Comparison of ENCODE assay signal across 9 cellular contexts in the genomic region with DNA sequence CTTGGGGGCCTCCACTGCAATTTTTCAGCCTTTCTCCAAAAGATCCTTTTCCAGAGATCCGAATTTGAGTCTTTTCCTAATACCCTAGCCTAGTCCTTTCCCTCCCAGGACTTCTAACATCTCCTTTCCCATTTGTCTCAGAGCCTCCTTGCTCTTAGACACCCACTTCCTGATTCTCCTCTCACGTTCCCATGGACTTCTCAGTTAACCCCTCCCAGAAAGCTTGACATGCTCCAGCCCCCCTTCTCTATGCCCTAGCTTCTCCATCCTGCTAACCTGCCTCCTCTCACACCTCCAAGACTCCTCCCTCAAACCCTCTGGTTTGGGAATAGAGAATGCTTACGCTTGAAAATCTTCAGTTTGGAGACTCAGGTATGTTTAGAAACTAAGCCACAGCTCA. TPM values are rescaled to one million over a fixed set of nuclear protein-coding genes. Genes with fewer than 3 reads are reported as not detected.
DNase-seq lines count a peak whose midpoint lies in the region; ATAC-seq, FAIRE-seq and TF ChIP-seq lines count a peak whose summit lies in the region.
"Had no signal": no experiment of that assay in that cellular context is flagged by ENCODE, and none has a peak within 500 bp of the region (broad histone marks: within the 10 kb centered on the region; RNA-seq: fewer than 3 reads in every experiment).

No MANE protein-coding gene starts in this region.

- intact Hi-C loops in PC-3 (cut with micrococcal nuclease) (loop anchor here (10.0 kb wide), 1 partner anchor 459 kb away; a partner anchor contains a TSS), endothelial cell of umbilical vein (cut with micrococcal nuclease) (no loop called here), ovary (cut with DNase I) (loop anchor here in 3 of 4 donors (5.0 to 10.0 kb wide), 3 partner anchors 189 to 449 kb away; no protein-coding TSS in a partner anchor), left colon (cut with DNase I, micrococcal nuclease) (no loop called here)

- H2AFZ ChIP-seq in DND-41 (ENCODE audit: low read depth, low read length) (no peak overlapping the region), PC-3 (ENCODE audit: low read length) (no peak overlapping the region), endothelial cell of umbilical vein (ENCODE audit: low read depth, low read length) (no peak overlapping the region)

- peak overlapping the region; percentile 49 for H3K27ac ChIP-seq in DND-41 (ENCODE audit: low read length)
- H3K27ac ChIP-seq in PC-3 (ENCODE audit: low read length), result no peak overlapping the region
- H3K27ac ChIP-seq in endothelial cell of umbilical vein (ENCODE audit: insufficient read depth, low read depth, low read length), result no peak overlapping the region
- no peak overlapping the region for H3K27ac ChIP-seq in ovary

- H3K4me3 ChIP-seq in DND-41 (ENCODE audit: low read depth in 1 of 2, low read length in 2 of 2), result peak overlapping the region in 1 of 2 experiments; percentile 29; a peak in 2 of 4 replicates
- peak overlapping the region; percentile 85 for H3K4me3 ChIP-seq in PC-3 (ENCODE audit: low read length)
- H3K4me3 ChIP-seq in endothelial cell of umbilical vein (replicated peaks in 1 of 3; ENCODE audit: insufficient read depth in 1 of 3, low read depth in 1 of 3, low read length in 3 of 3), result no peak overlapping the region
- H3K4me3 ChIP-seq in ovary, result peak overlapping the region; percentile 7
- H3K4me3 ChIP-seq: MG63 had no signal

- H3K9ac ChIP-seq in DND-41 (ENCODE audit: low read depth, low read length), result peak overlapping the region; percentile 93
- H3K9ac ChIP-seq in PC-3 (ENCODE audit: low read length), result peak overlapping the region; percentile 2; the same call in 1 of the 2 replicates
- no peak overlapping the region for H3K9ac ChIP-seq in endothelial cell of umbilical vein (replicated peaks; ENCODE audit: extremely low read depth, insufficient read depth, low read length)

- dilution Hi-C loops in endothelial cell of umbilical vein (cut with MboI; ENCODE audit: extremely low pct_ligation_motif_present, low sequenced_read_pairs), result no loop called here

- TF ChIP-seq CTCF in DND-41 (IDR thresholded peaks at IDR 0.05; ENCODE audit: borderline replicate concordance, extremely low read depth, low read length, poor library complexity, severe bottlenecking) (no peak), PC-3 (conservative IDR thresholded peaks at IDR 0.05; ENCODE audit: low read depth, low read length) (no peak), endothelial cell of umbilical vein (IDR thresholded peaks at IDR 0.05; ENCODE audit: extremely low read depth in 1 of 2, insufficient read depth in 1 of 2, low read depth in 1 of 2, low read length in 2 of 2) (no peak), ovary (IDR thresholded peaks at IDR 0.05) (no peak)

- 66 to 69% (median 66%) methylated on average over 3 of the region's 3 CpGs for WGBS in ovary, 3 donors

- TF ChIP-seq EP300 in ovary (IDR thresholded peaks at IDR 0.05), result no peak

- POLR2A ChIA-PET in PC-3 (lab: Charles Lee; ENCODE audit: unreplicated experiment) (no interaction called here), endothelial cell of umbilical vein (lab: Charles Lee) (no interaction called here)

- no peaks in the 10 kb centered on the region for H3K9me3 ChIP-seq in DND-41 (ENCODE audit: insufficient read depth, low read length, severe bottlenecking)
- H3K9me3 ChIP-seq in PC-3 (ENCODE audit: low read length), result no peaks in the 10 kb centered on the region
- H3K9me3 ChIP-seq in endothelial cell of umbilical vein (replicated peaks; ENCODE audit: control insufficient read depth, insufficient read depth, low read length), result no peaks in the 10 kb centered on the region
- H3K9me3 ChIP-seq in ovary, result no peaks in the 10 kb centered on the region
- H3K9me3 ChIP-seq: MG63 had no signal

- peaks cover 41% of the 10 kb centered on the region for H4K20me1 ChIP-seq in DND-41 (ENCODE audit: insufficient read depth, low read length)
- H4K20me1 ChIP-seq in PC-3 (ENCODE audit: low read length), result peaks cover 25% of the 10 kb centered on the region; the same call in 1 of the 2 replicates
- H4K20me1 ChIP-seq in endothelial cell of umbilical vein (replicated peaks; ENCODE audit: control insufficient read depth, extremely low read depth, insufficient read depth, low read length), result no peaks in the 10 kb centered on the region

- H3K79me2 ChIP-seq in DND-41 (ENCODE audit: insufficient read depth, low read length), result peaks cover 76% of the 10 kb centered on the region
- peaks cover 77% of the 10 kb centered on the region for H3K79me2 ChIP-seq in PC-3 (ENCODE audit: low read length)
- H3K79me2 ChIP-seq in endothelial cell of umbilical vein (ENCODE audit: control insufficient read depth, insufficient read depth, low read length), result peaks cover 67% of the 10 kb centered on the region

- H3K27me3 ChIP-seq in DND-41 (ENCODE audit: insufficient read depth, low read length, poor library complexity), result no peaks in the 10 kb centered on the region
- H3K27me3 ChIP-seq in PC-3 (ENCODE audit: low read length), result no peaks in the 10 kb centered on the region
- H3K27me3 ChIP-seq in endothelial cell of umbilical vein (ENCODE audit: control insufficient read depth in 2 of 2, insufficient read depth in 2 of 2, low read length in 2 of 2), result no peaks in the 10 kb centered on the region
- H3K27me3 ChIP-seq in ovary, result no peaks in the 10 kb centered on the region
- H3K27me3 ChIP-seq: MG63 had no signal

- no peak for FAIRE-seq in endothelial cell of umbilical vein (lab: Jason Lieb, UNC)

- peak overlapping the region; percentile 83 for H3K4me2 ChIP-seq in DND-41 (ENCODE audit: insufficient read depth, low read length)
- H3K4me2 ChIP-seq in PC-3 (ENCODE audit: low read length), result peak overlapping the region; percentile 99
- H3K4me2 ChIP-seq in endothelial cell of umbilical vein (ENCODE audit: insufficient read depth, low read length), result peak overlapping the region; percentile 8

- CTCF ChIA-PET in PC-3 (lab: Charles Lee), result interaction anchor here (0.5 kb wide), 1 partner anchor 51 kb away, joined by 3 read pairs; a partner anchor contains a TSS
- CTCF ChIA-PET in endothelial cell of umbilical vein (lab: Charles Lee), result no interaction called here

- H3K4me1 ChIP-seq in DND-41 (ENCODE audit: insufficient read depth, low read length) (peaks cover 55% of the 10 kb centered on the region), PC-3 (ENCODE audit: insufficient read depth, low read length) (peaks cover 51% of the 10 kb centered on the region), endothelial cell of umbilical vein (ENCODE audit: control insufficient read depth, extremely low read depth, insufficient read depth, low read length) (peaks cover 37% of the 10 kb centered on the region), ovary (ENCODE audit: insufficient read depth) (peaks cover 3% of the 10 kb centered on the region)

- peaks cover 55% of the 10 kb centered on the region for H3K36me3 ChIP-seq in DND-41 (ENCODE audit: insufficient read depth, low read length)
- H3K36me3 ChIP-seq in PC-3 (ENCODE audit: low read depth, low read length), result peaks cover 26% of the 10 kb centered on the region
- H3K36me3 ChIP-seq in endothelial cell of umbilical vein (ENCODE audit: control insufficient read depth in 2 of 2, extremely low read depth in 1 of 2, insufficient read depth in 2 of 2, low read length in 2 of 2), result peaks cover 12 to 24% of the 10 kb centered on the region in 2 experiments
- H3K36me3 ChIP-seq in ovary, result no peaks in the 10 kb centered on the region

- BruUV-seq in PC-3 (replicated peaks; lab: Mats Ljungman, UMichigan) (no TSS peak), endothelial cell of umbilical vein (replicated peaks; lab: Mats Ljungman, UMichigan) (no TSS peak)

- peaks cover 4% of the 10 kb centered on the region for H3F3A ChIP-seq in PC-3 (ENCODE audit: low read length, unreplicated experiment)

- no peak for ATAC-seq in DND-41 (ENCODE audit: insufficient read depth, low read depth)
- no peak for ATAC-seq in PC-3
- ATAC-seq in HG02759 (IDR thresholded peaks at IDR 0.05; ENCODE audit: unreplicated experiment), result no peak
- ATAC-seq in left colon, result no peak

- no peaks in the 10 kb centered on the region for H3K9me1 ChIP-seq in endothelial cell of umbilical vein (replicated peaks; ENCODE audit: control insufficient read depth, extremely low read depth, insufficient read depth, low read length)

- TF ChIP-seq POLR2A in endothelial cell of umbilical vein (IDR thresholded peaks at IDR 0.05; ENCODE audit: low read depth, low read length) (no peak), ovary (IDR thresholded peaks at IDR 0.05) (no peak)

- no peaks in the 10 kb centered on the region for H3K9me2 ChIP-seq in PC-3 (replicated peaks; ENCODE audit: low read length)

- no peak for DNase-seq in DND-41
- DNase-seq in PC-3, result no peak
- no peak for DNase-seq in endothelial cell of umbilical vein (ENCODE audit: low read depth, low spot score)
- DNase-seq in ovary, result no peak
- no peak for DNase-seq in SIG-M5 treated with dmso at 0.1 percent for 504 hours (lab: John Stamatoyannopoulos, UW; ENCODE audit: unreplicated experiment)
- no peak for DNase-seq in left colon
- DNase-seq: MG63, SHP77 treated with DMSO at 0.1 percent for 48 hours had no signal

RNA-seq across cellular contexts. Expression of a gene that starts 2.5 kb away (rescaled TPM):
- total RNA-seq in PC-3 (2014; rRNA removed) (282 and 299 TPM in 2 replicates), endothelial cell of umbilical vein (236 and 237 TPM in 2 replicates), ovary (100 to 1,000 TPM in 6 of 7 donors, 10 to 100 TPM in 1; 91.8 to 196 (median 177) TPM), left colon (100 to 1,000 TPM; 217 to 220 TPM)
- polyA plus RNA-seq in endothelial cell of umbilical vein (297 and 332 TPM in 2 replicates), ovary (100 to 1,000 TPM in 1 of 2 donors, 10 to 100 TPM in 1; 90.0 to 129 TPM)
- 210 and 248 TPM in 2 replicates for polyA plus RNA-seq in endothelial cell of umbilical vein (2011; cell fraction: cytosol; rRNA removed)
- polyA plus RNA-seq in endothelial cell of umbilical vein (2011; cell fraction: nucleus; rRNA removed), result 286 and 313 TPM in 2 replicates
- 238 and 242 TPM in 2 replicates for polyA plus RNA-seq in endothelial cell of umbilical vein (2012)
- 304 and 332 TPM in 2 replicates for polyA minus RNA-seq in endothelial cell of umbilical vein
- 209 TPM for polyA minus RNA-seq in endothelial cell of umbilical vein (2011; cell fraction: cytosol; rRNA and poly(A)+ RNA removed)
- polyA minus RNA-seq in endothelial cell of umbilical vein (2011; cell fraction: nucleus; rRNA and poly(A)+ RNA removed), result 90.1 and 104 TPM in 2 replicates

RNA-seq across cellular contexts. Expression of a gene that starts 22.4 kb away (rescaled TPM):
- total RNA-seq in PC-3 (2014; rRNA removed), result 155 and 208 TPM in 2 replicates
- 99.2 and 99.9 TPM in 2 replicates for total RNA-seq in endothelial cell of umbilical vein
- polyA plus RNA-seq in endothelial cell of umbilical vein, result 149 and 182 TPM in 2 replicates
- 128 and 143 TPM in 2 replicates for polyA plus RNA-seq in endothelial cell of umbilical vein (2011; cell fraction: cytosol; rRNA removed)
- polyA plus RNA-seq in endothelial cell of umbilical vein (2011; cell fraction: nucleus; rRNA removed), result 239 and 246 TPM in 2 replicates
- 91.7 and 92.9 TPM in 2 replicates for polyA plus RNA-seq in endothelial cell of umbilical vein (2012)
- 130 and 154 TPM in 2 replicates for polyA minus RNA-seq in endothelial cell of umbilical vein
- polyA minus RNA-seq in endothelial cell of umbilical vein (2011; cell fraction: cytosol; rRNA and poly(A)+ RNA removed), result 229 TPM
- 47.6 and 54.2 TPM in 2 replicates for polyA minus RNA-seq in endothelial cell of umbilical vein (2011; cell fraction: nucleus; rRNA and poly(A)+ RNA removed)
- 10 to 100 TPM; 40.9 to 99.0 (median 72.1) TPM for total RNA-seq in ovary
- 10 to 100 TPM; 41.2 to 46.0 TPM for polyA plus RNA-seq in ovary
- total RNA-seq in left colon, result 100 to 1,000 TPM in 1 of 2 donors, 10 to 100 TPM in 1; 97.5 to 133 TPM

RNA-seq across cellular contexts. Expression of a gene that starts 36.7 kb away (rescaled TPM):
- 31.3 and 37.3 TPM in 2 replicates for total RNA-seq in PC-3 (2014; rRNA removed)
- 34.7 and 36.4 TPM in 2 replicates for total RNA-seq in endothelial cell of umbilical vein
- polyA plus RNA-seq in endothelial cell of umbilical vein, result 20.7 and 24.0 TPM in 2 replicates
- 13.9 and 15.0 TPM in 2 replicates for polyA plus RNA-seq in endothelial cell of umbilical vein (2011; cell fraction: cytosol; rRNA removed)
- 75.1 and 84.3 TPM in 2 replicates for polyA plus RNA-seq in endothelial cell of umbilical vein (2011; cell fraction: nucleus; rRNA removed)
- polyA plus RNA-seq in endothelial cell of umbilical vein (2012), result 36.6 and 41.4 TPM in 2 replicates
- 55.1 and 65.1 TPM in 2 replicates for polyA minus RNA-seq in endothelial cell of umbilical vein
- 58.6 TPM for polyA minus RNA-seq in endothelial cell of umbilical vein (2011; cell fraction: cytosol; rRNA and poly(A)+ RNA removed)
- 34.4 and 43.3 TPM in 2 replicates for polyA minus RNA-seq in endothelial cell of umbilical vein (2011; cell fraction: nucleus; rRNA and poly(A)+ RNA removed)
- total RNA-seq in ovary, result 100 to 1,000 TPM in 5 of 7 donors, 10 to 100 TPM in 2; 55.6 to 166 (median 135) TPM
- polyA plus RNA-seq in ovary, result 10 to 100 TPM; 65.6 to 87.8 TPM
- total RNA-seq in left colon, result 10 to 100 TPM; 18.3 to 22.5 TPM

RNA-seq across cellular contexts. Expression of a gene that starts 51.1 kb away (rescaled TPM):
- total RNA-seq in PC-3 (2014; rRNA removed) (71.5 and 87.0 TPM in 2 replicates), endothelial cell of umbilical vein (49.6 and 51.5 TPM in 2 replicates), ovary (10 to 100 TPM; 28.6 to 53.0 (median 36.7) TPM), left colon (10 to 100 TPM; 30.6 to 35.7 TPM)
- polyA plus RNA-seq in endothelial cell of umbilical vein (37.3 and 38.2 TPM in 2 replicates), ovary (10 to 100 TPM; 12.0 to 39.5 TPM)
- 34.6 and 38.1 TPM in 2 replicates for polyA plus RNA-seq in endothelial cell of umbilical vein (2011; cell fraction: cytosol; rRNA removed)
- 57.3 and 60.5 TPM in 2 replicates for polyA plus RNA-seq in endothelial cell of umbilical vein (2011; cell fraction: nucleus; rRNA removed)
- 29.9 and 31.9 TPM in 2 replicates for polyA plus RNA-seq in endothelial cell of umbilical vein (2012)
- 27.3 and 34.4 TPM in 2 replicates for polyA minus RNA-seq in endothelial cell of umbilical vein
- polyA minus RNA-seq in endothelial cell of umbilical vein (2011; cell fraction: cytosol; rRNA and poly(A)+ RNA removed), result 43.2 TPM
- polyA minus RNA-seq in endothelial cell of umbilical vein (2011; cell fraction: nucleus; rRNA and poly(A)+ RNA removed), result 13.8 and 19.1 TPM in 2 replicates

RNA-seq across cellular contexts. Expression of a gene that starts 51.6 kb away (rescaled TPM):
- total RNA-seq in PC-3 (2014; rRNA removed), result 164 and 258 TPM in 2 replicates
- 65.2 and 79.8 TPM in 2 replicates for total RNA-seq in endothelial cell of umbilical vein
- 88.0 and 110 TPM in 2 replicates for polyA plus RNA-seq in endothelial cell of umbilical vein
- 71.6 and 73.6 TPM in 2 replicates for polyA plus RNA-seq in endothelial cell of umbilical vein (2011; cell fraction: cytosol; rRNA removed)
- 19.5 and 26.8 TPM in 2 replicates for polyA plus RNA-seq in endothelial cell of umbilical vein (2011; cell fraction: nucleus; rRNA removed)
- 49.1 and 77.0 TPM in 2 replicates for polyA plus RNA-seq in endothelial cell of umbilical vein (2012)
- polyA minus RNA-seq in endothelial cell of umbilical vein, result 39.8 and 42.4 TPM in 2 replicates
- 154 TPM for polyA minus RNA-seq in endothelial cell of umbilical vein (2011; cell fraction: cytosol; rRNA and poly(A)+ RNA removed)
- 5.5 and 6.3 TPM in 2 replicates for polyA minus RNA-seq in endothelial cell of umbilical vein (2011; cell fraction: nucleus; rRNA and poly(A)+ RNA removed)
- 10 to 100 TPM; 35.8 to 82.0 (median 44.6) TPM for total RNA-seq in ovary
- 10 to 100 TPM; 33.9 to 45.0 TPM for polyA plus RNA-seq in ovary
- 10 to 100 TPM; 75.9 to 83.0 TPM for total RNA-seq in left colon

Comparison
In these comparisons a context has a peak if more than half of its experiments do, and no peak if none do; other contexts are left out.
1. H3K4me2 ChIP-seq: peak in every context shown above with its lines; median percentile 99 in PC-3; 83 in DND-41; 8 in endothelial cell of umbilical vein.
2. H3K4me3 ChIP-seq: peak in PC-3 (single experiment) and ovary (single experiment); none in endothelial cell of umbilical vein (0 of 3).
3. intact Hi-C loops: an anchor here in PC-3 (10.0 kb wide) and ovary (5.0 to 10.0 kb wide); none called in endothelial cell of umbilical vein and left colon.